ENCODE assay signal across 18 cellular contexts in genomic region chr1:247936415-247936814, GRCh38. TPM values are rescaled to one million over a fixed set of nuclear protein-coding genes. Genes with fewer than 3 reads are reported as not detected.
"Had no signal": no experiment of that assay in that cellular context is flagged by ENCODE, and none has a peak within 500 bp of the region (broad histone marks: within the 10 kb centered on the region; RNA-seq: fewer than 3 reads in every experiment).

No MANE protein-coding gene starts in this region.

- H3K27ac Mint-ChIP-seq: activated naive CD4-positive, alpha-beta T cell treated with anti-CD3 and anti-CD28 coated beads, Interleukin-2, amount 50 U/mL, for 24 hours; nephron; stimulated activated memory B cell treated with anti-CD40 and anti-IgM and Interleukin-4, amounts not matched to agents 10 μg/mL and 1 μg/mL and 100 μg/mL, for 72 hours; WTC11 had no signal

- H3K27me3 ChIP-seq: adrenal gland, brain microvascular endothelial cell, gastrocnemius medialis, suprapubic skin, transverse colon had no signal

- DNase-seq: brain microvascular endothelial cell had no signal

- H3K27ac ChIP-seq: ascending aorta, brain microvascular endothelial cell, coronary artery, esophagus muscularis mucosa, gastrocnemius medialis, parathyroid adenoma, stomach, suprapubic skin, transverse colon had no signal

- H3K36me3 Mint-ChIP-seq: activated naive CD4-positive, alpha-beta T cell treated with anti-CD3 and anti-CD28 coated beads, Interleukin-2, amount 50 U/mL, for 24 hours; stimulated activated memory B cell treated with anti-CD40 and anti-IgM and Interleukin-4, amounts not matched to agents 10 μg/mL and 1 μg/mL and 100 μg/mL, for 72 hours had no signal

- H3K36me3 ChIP-seq: adrenal gland, ascending aorta, brain microvascular endothelial cell, esophagus muscularis mucosa, gastrocnemius medialis, stomach, suprapubic skin, transverse colon had no signal

- H3K4me1 Mint-ChIP-seq: activated naive CD4-positive, alpha-beta T cell treated with anti-CD3 and anti-CD28 coated beads, Interleukin-2, amount 50 U/mL, for 24 hours; nephron; stimulated activated memory B cell treated with anti-CD40 and anti-IgM and Interleukin-4, amounts not matched to agents 10 μg/mL and 1 μg/mL and 100 μg/mL, for 72 hours; WTC11 had no signal

- H3K27me3 Mint-ChIP-seq: activated naive CD4-positive, alpha-beta T cell treated with anti-CD3 and anti-CD28 coated beads, Interleukin-2, amount 50 U/mL, for 24 hours had no signal

- H3K9me3 ChIP-seq: adrenal gland, ascending aorta, gastrocnemius medialis, suprapubic skin, transverse colon had no signal

- H3K9me3 Mint-ChIP-seq: activated naive CD4-positive, alpha-beta T cell treated with anti-CD3 and anti-CD28 coated beads, Interleukin-2, amount 50 U/mL, for 24 hours; stimulated activated memory B cell treated with anti-CD40 and anti-IgM and Interleukin-4, amounts not matched to agents 10 μg/mL and 1 μg/mL and 100 μg/mL, for 72 hours had no signal

- ATAC-seq: gastrocnemius medialis had no signal

- H3K4me3 Mint-ChIP-seq: activated naive CD4-positive, alpha-beta T cell treated with anti-CD3 and anti-CD28 coated beads, Interleukin-2, amount 50 U/mL, for 24 hours had no signal

- H3K4me1 ChIP-seq: adrenal gland, ascending aorta, esophagus muscularis mucosa, gastrocnemius medialis, parathyroid adenoma, stomach, suprapubic skin, transverse colon had no signal

RNA-seq across cellular contexts. Expression of gene OR2AJ1, which starts 11.7 kb away (rescaled TPM):
- total RNA-seq: adrenal gland, ascending aorta, esophagus muscularis mucosa, gastrocnemius medialis, left cardiac atrium, liver, suprapubic skin, transverse colon, WTC11 had no signal
- polyA plus RNA-seq: adrenal gland, liver, small intestine, stomach had no signal

RNA-seq across cellular contexts. Expression of gene OR2L8, which starts 12.2 kb away (rescaled TPM):
- total RNA-seq: adrenal gland, ascending aorta, esophagus muscularis mucosa, gastrocnemius medialis, left cardiac atrium, stomach, transverse colon, WTC11 had no signal
- polyA plus RNA-seq: adrenal gland, liver, small intestine, stomach had no signal

RNA-seq across cellular contexts. Expression of gene OR2T8, which starts 16.4 kb away (rescaled TPM):
- total RNA-seq: adrenal gland, ascending aorta, esophagus muscularis mucosa, gastrocnemius medialis, left cardiac atrium, stomach, suprapubic skin, transverse colon, WTC11 had no signal
- polyA plus RNA-seq: adrenal gland, liver, small intestine, stomach had no signal

RNA-seq across cellular contexts. Expression of gene OR2AK2, which starts 28.6 kb away (rescaled TPM):
- total RNA-seq: adrenal gland, ascending aorta, esophagus muscularis mucosa, gastrocnemius medialis, left cardiac atrium, liver, sciatic nerve, stomach, suprapubic skin, transverse colon, WTC11 had no signal
- polyA plus RNA-seq: adrenal gland, liver, small intestine, stomach had no signal

RNA-seq across cellular contexts. Expression of gene OR2W3, which starts 41.0 kb away (rescaled TPM):
- total RNA-seq: ascending aorta had no signal
- polyA plus RNA-seq: liver had no signal
